ENCODE assay signal across 8 cellular contexts in the genomic region with DNA sequence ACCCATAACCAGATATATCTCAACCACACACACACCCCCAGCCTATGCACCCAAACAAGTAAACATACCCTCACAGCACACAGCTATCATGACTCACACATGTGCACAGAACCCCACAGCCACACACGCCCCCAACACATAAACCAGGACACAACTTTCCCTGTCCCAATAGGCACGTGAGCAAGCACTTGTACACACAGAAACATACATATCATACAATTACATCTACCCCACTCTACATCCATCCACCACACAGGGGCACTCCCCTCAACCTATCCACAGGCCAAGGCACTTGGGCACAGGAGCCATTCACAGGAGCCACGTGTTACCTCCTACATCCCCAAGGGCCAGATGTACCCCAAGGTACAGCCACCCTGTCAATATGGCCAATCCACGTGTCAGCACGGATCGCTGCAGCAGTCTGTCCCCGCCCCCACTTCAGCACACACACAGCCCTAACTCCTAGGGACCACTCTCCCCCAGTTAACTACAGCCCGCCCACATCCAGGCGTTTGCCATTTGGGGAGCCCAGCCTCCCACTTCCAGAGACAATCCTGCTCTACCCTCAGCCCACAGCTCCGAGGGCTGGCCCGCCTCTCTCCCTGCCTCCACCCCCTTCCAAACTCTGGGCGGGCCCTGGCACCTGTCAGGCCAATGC.
A peak's percentile ranks its signal among the peaks of the same experiment; 100 is the strongest.
DNase-seq lines count a peak whose midpoint lies in the region; ATAC-seq and FAIRE-seq lines count a peak whose summit lies in the region.

No MANE protein-coding gene starts in this region.

- ATAC-seq in GM19452 (IDR thresholded peaks at IDR 0.05; ENCODE audit: unreplicated experiment) (peak; percentile 25), HG03280 (IDR thresholded peaks at IDR 0.05; ENCODE audit: unreplicated experiment) (peak; percentile 33), Right ventricle myocardium inferior (no peak)
- ATAC-seq in central memory CD8-positive, alpha-beta T cell (replicated peaks; ENCODE audit: extremely low read depth, poor library complexity, severe bottlenecking): no peak

- CTCF ChIA-PET in CD8-positive, alpha-beta memory T cell (lab: Charles Lee): no interaction called here

- no peaks in the 10 kb centered on the region for H3K9me3 Mint-ChIP-seq in CD8-positive, alpha-beta memory T cell
- no peaks in the 10 kb centered on the region for H3K9me3 Mint-ChIP-seq in central memory CD8-positive, alpha-beta T cell

- peak overlapping the region; percentile 3 to 97 (median 80) for H3K27ac Mint-ChIP-seq in CD8-positive, alpha-beta memory T cell
- peak overlapping the region; percentile 41 for H3K27ac Mint-ChIP-seq in central memory CD8-positive, alpha-beta T cell (ENCODE audit: low read depth)

- H3K27ac ChIP-seq in CD8-positive, alpha-beta memory T cell (ENCODE audit: low read depth, low read length): no peak overlapping the region

- H3K4me3 ChIP-seq in CD8-positive, alpha-beta memory T cell (ENCODE audit: low read length): no peak overlapping the region

- FAIRE-seq in urothelium cell line (lab: Jason Lieb, UNC): no peak

- peaks cover 37% of the 10 kb centered on the region for H3K4me1 ChIP-seq in CD8-positive, alpha-beta memory T cell (ENCODE audit: insufficient read depth, low read length)

- no peaks in the 10 kb centered on the region for H3K9me3 ChIP-seq in CD8-positive, alpha-beta memory T cell (ENCODE audit: low read length)

- H3K4me3 Mint-ChIP-seq in CD8-positive, alpha-beta memory T cell: peak overlapping the region; percentile 5 to 85 (median 65)
- peak overlapping the region; percentile 86 for H3K4me3 Mint-ChIP-seq in central memory CD8-positive, alpha-beta T cell

- H3K4me1 Mint-ChIP-seq in CD8-positive, alpha-beta memory T cell: peaks cover 22 to 40% (median 28%) of the 10 kb centered on the region in 3 donors
- H3K4me1 Mint-ChIP-seq in central memory CD8-positive, alpha-beta T cell: peaks cover 20% of the 10 kb centered on the region

- intact Hi-C loops in Right ventricle myocardium inferior (cut with DNase I): no loop called here

- peaks cover 0 to 2% (median 0%) of the 10 kb centered on the region in 3 donors for H3K36me3 Mint-ChIP-seq in CD8-positive, alpha-beta memory T cell
- no peaks in the 10 kb centered on the region for H3K36me3 Mint-ChIP-seq in central memory CD8-positive, alpha-beta T cell (ENCODE audit: insufficient read depth)

- POLR2A ChIA-PET in CD8-positive, alpha-beta memory T cell (lab: Charles Lee): no interaction called here

- no peaks in the 10 kb centered on the region for H3K27me3 Mint-ChIP-seq in CD8-positive, alpha-beta memory T cell
- H3K27me3 Mint-ChIP-seq in central memory CD8-positive, alpha-beta T cell: no peaks in the 10 kb centered on the region

- no peaks in the 10 kb centered on the region for H3K36me3 ChIP-seq in CD8-positive, alpha-beta memory T cell (ENCODE audit: insufficient read depth, low read length)

- H3K27me3 ChIP-seq in CD8-positive, alpha-beta memory T cell (ENCODE audit: insufficient read depth, low read length, poor library complexity, severe bottlenecking): no peaks in the 10 kb centered on the region

- DNase-seq in CD8-positive, alpha-beta memory T cell: no peak
- no peak for DNase-seq in central memory CD8-positive, alpha-beta T cell (ENCODE audit: low spot score in 2 of 2)
- peak; percentile 54 for DNase-seq in urothelium cell line (ENCODE audit: low spot score)
- no peak for DNase-seq in T1000 (lab: John Stamatoyannopoulos, UW)
- DNase-seq in Right ventricle myocardium inferior (ENCODE audit: missing footprints): no peak
- DNase-seq in stimulated activated CD4-positive, alpha-beta T cell treated with anti-CD3 and anti-CD28 coated beads, Interleukin-4, amount 100 ng/mL, for 1 hour: no peak

Comparison
In these comparisons a context has a peak if more than half of its experiments do, and no peak if none do; other contexts are left out.
1. ATAC-seq: peak in GM19452 (single experiment) and HG03280 (single experiment); none in central memory CD8-positive, alpha-beta T cell (single experiment) and Right ventricle myocardium inferior (single experiment).